Comparison of ENCODE assay signal across 8 cellular contexts in the genomic region with DNA sequence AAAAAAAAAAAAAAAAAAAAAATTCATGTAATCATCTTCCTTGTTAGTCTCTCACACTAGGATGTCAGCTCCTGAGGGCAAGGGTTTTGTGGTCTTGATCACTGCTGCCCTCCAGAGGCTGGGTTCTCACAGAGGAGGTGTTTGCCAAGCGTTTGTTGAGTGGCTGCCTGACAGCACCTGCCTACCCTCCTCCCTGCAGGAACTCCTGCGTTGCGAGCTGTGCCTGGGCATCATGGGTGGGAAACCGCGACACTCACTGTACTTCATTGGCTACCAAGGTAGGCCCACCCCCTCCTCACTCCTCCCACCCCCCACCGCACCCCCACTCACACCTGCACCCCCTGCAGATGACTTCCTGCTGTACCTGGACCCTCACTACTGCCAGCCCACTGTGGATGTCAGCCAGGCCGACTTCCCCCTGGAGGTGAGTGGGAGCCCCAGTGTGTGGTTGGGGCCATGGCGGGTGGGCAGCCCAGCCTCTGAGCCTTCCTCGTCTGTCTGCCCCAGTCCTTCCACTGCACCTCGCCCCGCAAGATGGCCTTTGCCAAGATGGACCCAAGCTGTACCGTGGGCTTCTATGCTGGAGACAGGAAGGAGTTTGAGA. TPM values are rescaled to one million over a fixed set of nuclear protein-coding genes. Genes with fewer than 3 reads are reported as not detected.
A peak's percentile ranks its signal among the peaks of the same experiment; 100 is the strongest.
DNase-seq lines count a peak whose midpoint lies in the region; ATAC-seq and TF ChIP-seq lines count a peak whose summit lies in the region.

No MANE protein-coding gene starts in this region.

- TF ChIP-seq CTCF in OCI-LY7 (conservative IDR thresholded peaks at IDR 0.05; ENCODE audit: low read length) (peak; percentile 58), cardiac fibroblast (IDR thresholded peaks at IDR 0.05; ENCODE audit: low read depth, low read length) (peak; percentile 30), prostate gland (IDR thresholded peaks at IDR 0.05) (peak in 1 of 4 experiments; percentile 21)

- BruUV-seq in OCI-LY7 (replicated peaks; lab: Mats Ljungman, UMichigan) = no TSS peak

- no peak overlapping the region for H3K4me3 ChIP-seq in OCI-LY7 (ENCODE audit: low read depth, low read length, poor library complexity, severe bottlenecking)
- H3K4me3 ChIP-seq in cardiac fibroblast (replicated peaks in 1 of 2; ENCODE audit: low read depth in 2 of 2, low read length in 2 of 2) = no peak overlapping the region
- H3K4me3 ChIP-seq in prostate gland = no peak overlapping the region

- no peak overlapping the region for H2AFZ ChIP-seq in OCI-LY7 (ENCODE audit: low read length)

- TF ChIP-seq POLR2A in prostate gland (IDR thresholded peaks at IDR 0.05) = no peak

- H3K36me3 ChIP-seq in OCI-LY7 (ENCODE audit: insufficient read depth, low read length) = peaks cover 89% of the 10 kb centered on the region
- H3K36me3 ChIP-seq in prostate gland = peaks cover 8 to 18% of the 10 kb centered on the region in 2 donors

- CTCF ChIA-PET in OCI-LY7 (lab: Charles Lee; ENCODE audit: unreplicated experiment) = no interaction called here

- H3K9me2 ChIP-seq in OCI-LY7 (ENCODE audit: insufficient read depth, low read length) = no peaks in the 10 kb centered on the region

- ATAC-seq in left ventricle myocardium superior (peak; percentile 5), Right ventricle myocardium inferior (no peak), HG02678 (IDR thresholded peaks at IDR 0.05; ENCODE audit: unreplicated experiment) (no peak)

- no peaks in the 10 kb centered on the region for H3K27me3 ChIP-seq in prostate gland (replicated peaks; ENCODE audit: insufficient read depth)

- H3K27ac ChIP-seq in OCI-LY7 (ENCODE audit: low read depth, low read length, poor library complexity, severe bottlenecking) (peak overlapping the region; percentile 88), prostate gland (no peak overlapping the region)

- no peaks in the 10 kb centered on the region for H3K9me3 ChIP-seq in OCI-LY7 (ENCODE audit: low read length)
- H3K9me3 ChIP-seq in prostate gland = no peaks in the 10 kb centered on the region

- 95% methylated on average over 10 of the region's 12 CpGs for WGBS in prostate gland

- no peak overlapping the region for H3K4me2 ChIP-seq in OCI-LY7 (ENCODE audit: low read length)

- H3K4me1 ChIP-seq in OCI-LY7 (ENCODE audit: insufficient read depth, low read length, poor library complexity, severe bottlenecking) = peaks cover 38% of the 10 kb centered on the region
- H3K4me1 ChIP-seq in prostate gland (replicated peaks) = no peaks in the 10 kb centered on the region

- no peaks in the 10 kb centered on the region; the same call in 1 of the 2 replicates for H3K79me2 ChIP-seq in OCI-LY7 (ENCODE audit: insufficient read depth, low read depth, low read length)

- no peaks in the 10 kb centered on the region for H4K20me1 ChIP-seq in OCI-LY7 (ENCODE audit: insufficient read depth, low read length)

- POLR2A ChIA-PET in OCI-LY7 (lab: Charles Lee) = interaction anchor here (0.8 kb wide), 1 partner anchor 15 kb away, joined by 4 read pairs; no protein-coding TSS in a partner anchor

- intact Hi-C loops in left ventricle myocardium superior (cut with micrococcal nuclease) = no loop called here
- intact Hi-C loops in Right ventricle myocardium inferior (cut with DNase I) = no loop called here
- intact Hi-C loops in OCI-LY7 (cut with micrococcal nuclease; ENCODE audit: unreplicated experiment) = no loop called here
- intact Hi-C loops in prostate gland (cut with DNase I) = no loop called here

- no peak for DNase-seq in left ventricle myocardium superior
- no peak for DNase-seq in Right ventricle myocardium inferior (ENCODE audit: missing footprints)
- DNase-seq in OCI-LY7 (ENCODE audit: low spot score) = peak; percentile 54
- peak; percentile 56 to 58 for DNase-seq in cardiac fibroblast (ENCODE audit: low read depth in 2 of 2)
- DNase-seq in stimulated activated CD4-positive, alpha-beta T cell treated with anti-CD3 and anti-CD28 coated beads, Interleukin-15, amount 100 ng/mL, for 24 hours = peak; percentile 63
- no peak for DNase-seq in prostate gland (ENCODE audit: low spot score)
- DNase-seq in NCI-H2029 treated with DMSO at 0.1 percent for 48 hours (lab: John Stamatoyannopoulos, UW) = no peak

RNA-seq across cellular contexts. Expression of gene ATG4D, which starts 8.1 kb away (rescaled TPM):
- total RNA-seq in left ventricle myocardium superior (61.4 TPM), Right ventricle myocardium inferior (47.6 TPM), OCI-LY7 (2022) (46.8 and 48.2 TPM in 2 replicates), prostate gland (10 to 100 TPM; 36.3 to 57.9 TPM)
- 21.1 and 29.6 TPM in 2 replicates for total RNA-seq in OCI-LY7 (2014; rRNA removed; shearing (Covaris generic))

RNA-seq across cellular contexts. Expression of gene KRI1, which starts 14.0 kb away (rescaled TPM):
- total RNA-seq in left ventricle myocardium superior (9.3 TPM), Right ventricle myocardium inferior (10.8 TPM), OCI-LY7 (2022) (57.0 and 58.4 TPM in 2 replicates), prostate gland (10 to 100 TPM; 23.6 to 23.8 TPM)
- total RNA-seq in OCI-LY7 (2014; rRNA removed; shearing (Covaris generic)) = 44.9 and 53.6 TPM in 2 replicates

RNA-seq across cellular contexts. Expression of gene CDKN2D, which starts 17.0 kb away (rescaled TPM):
- 8.3 TPM for total RNA-seq in left ventricle myocardium superior
- total RNA-seq in Right ventricle myocardium inferior = 9.9 TPM
- total RNA-seq in OCI-LY7 (2014; rRNA removed; shearing (Covaris generic)) = 22.4 and 25.3 TPM in 2 replicates
- 26.6 and 28.1 TPM in 2 replicates for total RNA-seq in OCI-LY7 (2022)
- total RNA-seq in prostate gland = 1 to 10 TPM; 3.7 to 8.2 TPM

RNA-seq across cellular contexts. Expression of gene S1PR5, which starts 34.6 kb away (rescaled TPM):
- total RNA-seq in left ventricle myocardium superior (not detected), Right ventricle myocardium inferior (0.27 TPM), OCI-LY7 (2022) (not detected in 2 replicates), prostate gland (10 to 100 TPM in 1 of 2 donors, 1 to 10 TPM in 1; 3.4 to 17.0 TPM)
- not detected in 2 replicates for total RNA-seq in OCI-LY7 (2014; rRNA removed; shearing (Covaris generic))

RNA-seq across cellular contexts. Expression of gene AP1M2, which starts 35.3 kb away (rescaled TPM):
- total RNA-seq in left ventricle myocardium superior (not detected), Right ventricle myocardium inferior (not detected), OCI-LY7 (2022) (not detected in 2 replicates), prostate gland (10 to 100 TPM; 28.1 to 85.8 TPM)
- 0.44 TPM in 1 of 2 replicates, not detected in the other for total RNA-seq in OCI-LY7 (2014; rRNA removed; shearing (Covaris generic))

Comparison
In these comparisons a context has a peak if more than half of its experiments do, and no peak if none do; other contexts are left out.
1. DNase-seq: peak in OCI-LY7 (single experiment), cardiac fibroblast (2 of 2) and stimulated activated CD4-positive, alpha-beta T cell treated with anti-CD3 and anti-CD28 coated beads, Interleukin-15, amount 100 ng/mL, for 24 hours (single experiment); none in left ventricle myocardium superior (single experiment), Right ventricle myocardium inferior (single experiment), prostate gland (single experiment) and NCI-H2029 treated with DMSO at 0.1 percent for 48 hours (single experiment).